In genomic region chr21:39641827-39642450, GRCh38 we compare ENCODE assay signal across 24 cellular contexts. TPM values are rescaled to one million over a fixed set of nuclear protein-coding genes. Genes with fewer than 3 reads are reported as not detected.
"Had no signal": no experiment of that assay in that cellular context is flagged by ENCODE, and none has a peak within 500 bp of the region (broad histone marks: within the 10 kb centered on the region; RNA-seq: fewer than 3 reads in every experiment).

No MANE protein-coding gene starts in this region.

- H3K4me1 ChIP-seq: breast epithelium, heart right ventricle, left ventricle myocardium inferior, upper lobe of left lung had no signal

- DNase-seq: activated CD4-positive, alpha-beta memory T cell treated with anti-CD3 and anti-CD28 coated beads for 36 hours; activated CD4-positive, alpha-beta T cell treated with anti-CD3 and anti-CD28 coated beads for 48 hours; activated naive CD4-positive, alpha-beta T cell treated with anti-CD3 and anti-CD28 coated beads for 36 hours; activated naive CD8-positive, alpha-beta T cell treated with anti-CD3 and anti-CD28 coated beads, Interleukin-2, amount 10 ng/mL, durations not matched to agents 7 days and 5 days; activated T-cell treated with anti-CD3 and anti-CD28 coated beads, Interleukin-2, amount 50 U/mL, for 48 hours; amniotic stem cell; dorsolateral prefrontal cortex; foreskin fibroblast; heart right ventricle; immature natural killer cell; kidney glomerular epithelial cell; left ventricle myocardium inferior; mammary epithelial cell; natural killer cell; sigmoid colon; stimulated activated CD4-positive, alpha-beta T cell treated with anti-CD3 and anti-CD28 coated beads, Interleukin-4, amount 100 ng/mL, for 1 hour; stimulated activated naive CD4-positive, alpha-beta T cell treated with Interleukin-2 at 50 U/mL for 16 hours; T-helper 1 cell; T-helper 9 cell; upper lobe of left lung had no signal

- H3K9me3 ChIP-seq: breast epithelium, heart right ventricle, left ventricle myocardium inferior, sigmoid colon, thoracic aorta, upper lobe of left lung had no signal

- H3K36me3 Mint-ChIP-seq: activated CD4-positive, alpha-beta memory T cell treated with anti-CD3 and anti-CD28 coated beads for 36 hours; activated naive CD8-positive, alpha-beta T cell treated with anti-CD3 and anti-CD28 coated beads, Interleukin-2, amount 10 ng/mL, durations not matched to agents 7 days and 5 days; immature natural killer cell; natural killer cell had no signal

- H3K27me3 ChIP-seq: breast epithelium, sigmoid colon, upper lobe of left lung had no signal

- H3K4me3 Mint-ChIP-seq: activated CD4-positive, alpha-beta memory T cell treated with anti-CD3 and anti-CD28 coated beads for 36 hours; activated naive CD4-positive, alpha-beta T cell treated with anti-CD3 and anti-CD28 coated beads for 36 hours; activated naive CD8-positive, alpha-beta T cell treated with anti-CD3 and anti-CD28 coated beads, Interleukin-2, amount 10 ng/mL, durations not matched to agents 7 days and 5 days; central memory CD8-positive, alpha-beta T cell; immature natural killer cell; mesothelial cell of epicardium; natural killer cell had no signal

- H3K27ac ChIP-seq: breast epithelium, dorsolateral prefrontal cortex, heart right ventricle, left ventricle myocardium inferior, sigmoid colon, thoracic aorta, upper lobe of left lung had no signal

- H3K36me3 ChIP-seq: breast epithelium, heart right ventricle, left ventricle myocardium inferior, sigmoid colon, thoracic aorta, upper lobe of left lung had no signal

- ATAC-seq: heart right ventricle, natural killer cell had no signal

- H3K4me1 Mint-ChIP-seq: activated naive CD8-positive, alpha-beta T cell treated with anti-CD3 and anti-CD28 coated beads, Interleukin-2, amount 10 ng/mL, durations not matched to agents 7 days and 5 days; central memory CD8-positive, alpha-beta T cell; immature natural killer cell; natural killer cell had no signal

- H3K27ac Mint-ChIP-seq: activated CD4-positive, alpha-beta memory T cell treated with anti-CD3 and anti-CD28 coated beads for 36 hours; activated naive CD4-positive, alpha-beta T cell treated with anti-CD3 and anti-CD28 coated beads for 36 hours; activated naive CD8-positive, alpha-beta T cell treated with anti-CD3 and anti-CD28 coated beads, Interleukin-2, amount 10 ng/mL, durations not matched to agents 7 days and 5 days; immature natural killer cell; mesothelial cell of epicardium; natural killer cell had no signal

- H3K9me3 Mint-ChIP-seq: activated CD4-positive, alpha-beta memory T cell treated with anti-CD3 and anti-CD28 coated beads for 36 hours; activated naive CD4-positive, alpha-beta T cell treated with anti-CD3 and anti-CD28 coated beads for 36 hours; activated naive CD8-positive, alpha-beta T cell treated with anti-CD3 and anti-CD28 coated beads, Interleukin-2, amount 10 ng/mL, durations not matched to agents 7 days and 5 days; central memory CD8-positive, alpha-beta T cell; immature natural killer cell; mesothelial cell of epicardium had no signal

- H3K4me3 ChIP-seq: breast epithelium, dorsolateral prefrontal cortex, heart right ventricle, left ventricle myocardium inferior, sigmoid colon, thoracic aorta, upper lobe of left lung had no signal

RNA-seq across cellular contexts. Expression of gene B3GALT5, which starts 29.2 kb away (rescaled TPM):
- total RNA-seq: activated CD4-positive, alpha-beta memory T cell treated with anti-CD3 and anti-CD28 coated beads for 36 hours; activated naive CD4-positive, alpha-beta T cell treated with anti-CD3 and anti-CD28 coated beads for 36 hours; activated naive CD8-positive, alpha-beta T cell treated with anti-CD3 and anti-CD28 coated beads, Interleukin-2, amount 10 ng/mL, durations not matched to agents 7 days and 5 days; mammary epithelial cell had no signal
